ENCODE assay signal across 8 cellular contexts in the genomic region with DNA sequence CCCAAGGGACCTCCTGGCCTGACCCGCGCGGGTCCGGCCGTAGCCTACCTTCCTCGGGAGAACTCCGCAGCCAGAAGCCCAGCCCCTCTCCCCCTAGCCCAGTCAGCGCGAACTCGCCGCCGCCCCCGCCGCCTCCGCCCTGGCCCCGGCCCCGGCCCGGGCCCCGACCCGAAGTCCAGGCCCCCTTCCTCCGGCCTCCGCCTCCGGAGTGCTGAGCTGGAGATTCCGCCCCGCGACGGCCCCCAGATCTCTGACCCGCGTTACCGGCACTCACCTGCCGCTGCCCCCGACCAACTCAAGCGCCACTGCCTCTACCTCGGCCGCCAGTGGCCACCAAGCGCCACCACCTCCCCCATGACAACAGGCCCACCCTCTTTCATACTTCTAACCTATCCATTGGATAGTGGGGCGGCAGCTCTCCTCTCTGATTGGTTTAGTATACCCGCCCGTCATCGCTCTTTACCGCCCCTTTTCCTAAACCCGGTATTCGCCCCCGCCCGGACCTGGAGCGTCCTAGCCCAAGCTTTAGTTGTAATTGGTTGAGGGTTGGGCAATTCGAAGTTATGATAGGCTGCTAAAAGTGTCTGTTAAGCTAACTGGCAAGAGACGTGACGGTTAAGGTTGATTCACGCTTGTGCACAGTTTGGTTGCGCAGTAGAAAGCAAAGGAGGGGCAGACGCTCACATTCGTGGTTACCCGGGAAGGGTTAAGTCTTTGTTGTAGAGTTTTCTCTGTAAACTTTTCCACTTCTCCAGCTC. TPM values are rescaled to one million over a fixed set of nuclear protein-coding genes. Genes with fewer than 3 reads are reported as not detected.
A peak's percentile ranks its signal among the peaks of the same experiment; 100 is the strongest.
DNase-seq lines count a peak whose midpoint lies in the region; TF ChIP-seq lines count a peak whose summit lies in the region.

TSS of gene NUMB (minus strand) at position 328 of the 758 bp plus-strand sequence. CDS start 102,795 bp downstream, outside the sequence.

- peak within 1 kb of the TSS; percentile 91 for H3K4me3 ChIP-seq in effector memory CD4-positive, alpha-beta T cell (ENCODE audit: insufficient read depth, low read depth, low read length, poor library complexity, severe bottlenecking)

- no peaks in the 10 kb centered on the region for H3K36me3 ChIP-seq in effector memory CD4-positive, alpha-beta T cell (ENCODE audit: control insufficient read depth, insufficient read depth, low read length)

- CTCF ChIA-PET in activated CD8-positive, alpha-beta memory T cell treated with anti-CD3 and anti-CD28 coated beads for 36 hours (lab: Charles Lee) = interaction anchor here (0.6 to 1.7 kb wide), 3 partner anchors 9 to 15 kb away, joined by 3 to 9 read pairs (median 3); no protein-coding TSS in a partner anchor

- H3K4me1 ChIP-seq in effector memory CD4-positive, alpha-beta T cell (ENCODE audit: control insufficient read depth, insufficient read depth, low read length, poor library complexity, severe bottlenecking) = no peaks in the 10 kb centered on the region

- no peak for TF ChIP-seq CTCF in GM20000 (IDR thresholded peaks at IDR 0.05; ENCODE audit: extremely low read depth, missing control alignments)

- H3K27me3 ChIP-seq in effector memory CD4-positive, alpha-beta T cell (replicated peaks; ENCODE audit: control insufficient read depth, insufficient read depth, low read length, poor library complexity, severe bottlenecking) = no peaks in the 10 kb centered on the region

- DNase-seq in COLO668 (lab: John Stamatoyannopoulos, UW; ENCODE audit: unreplicated experiment) (peak; percentile 99), GM20000 (ENCODE audit: low spot score) (peak; percentile 98), HT-29 (ENCODE audit: low spot score) (peak; percentile 97), NOMO-1 (lab: John Stamatoyannopoulos, UW; ENCODE audit: unreplicated experiment in 2 of 2) (peak; percentile 99), lung microvascular endothelial cell (ENCODE audit: low read depth in 2 of 2) (peak; percentile 100)
- peak; percentile 90 to 96 (median 95) for DNase-seq in effector memory CD4-positive, alpha-beta T cell
- peak; percentile 94 to 98 (median 95) for DNase-seq in stimulated activated CD4-positive, alpha-beta T cell treated with anti-CD3 and anti-CD28 coated beads, TNF-alpha, amount 100 ng/mL, for 48 hours (ENCODE audit: low read depth in 3 of 3)

- no peaks in the 10 kb centered on the region for H3K9me3 ChIP-seq in effector memory CD4-positive, alpha-beta T cell (ENCODE audit: control insufficient read depth, low read length)

- POLR2A ChIA-PET in activated CD8-positive, alpha-beta memory T cell treated with anti-CD3 and anti-CD28 coated beads for 36 hours (lab: Charles Lee) = interaction anchor here (0.6 to 1.2 kb wide), 6 partner anchors 9 to 401 kb away, joined by 3 to 7 read pairs (median 3); no protein-coding TSS in a partner anchor

- peak within 1 kb of the TSS; percentile 74 for H3K27ac ChIP-seq in effector memory CD4-positive, alpha-beta T cell (ENCODE audit: insufficient read depth, low read length, poor library complexity, severe bottlenecking)

RNA-seq across cellular contexts. Expression of gene NUMB, which starts in this region (rescaled TPM):
- total RNA-seq in HT-29 (2014; rRNA removed; shearing (Covaris generic)) = 19.6 and 19.9 TPM in 2 replicates
- total RNA-seq in activated CD8-positive, alpha-beta memory T cell treated with anti-CD3 and anti-CD28 coated beads for 36 hours = 10 to 100 TPM; 36.7 to 37.4 TPM
- total RNA-seq in lung microvascular endothelial cell = 46.4 and 51.6 TPM in 2 replicates

Comparison
In these comparisons a context has a peak if more than half of its experiments do, and no peak if none do; other contexts are left out.
1. Peak in every context shown above with its lines: DNase-seq, H3K4me3 ChIP-seq and H3K27ac ChIP-seq.